In genomic region chr21:42841156-42841915, GRCh38 we compare ENCODE assay signal across 20 cellular contexts. TPM values are rescaled to one million over a fixed set of nuclear protein-coding genes. Genes with fewer than 3 reads are reported as not detected.
DNase-seq lines count a peak whose midpoint lies in the region; ATAC-seq, FAIRE-seq and TF ChIP-seq lines count a peak whose summit lies in the region.
"Had no signal": no experiment of that assay in that cellular context is flagged by ENCODE, and none has a peak within 500 bp of the region (broad histone marks: within the 10 kb centered on the region; RNA-seq: fewer than 3 reads in every experiment).

No MANE protein-coding gene starts in this region.

- no peaks in the 10 kb centered on the region for H3K27me3 Mint-ChIP-seq in T-helper 17 cell
- H3K27me3 Mint-ChIP-seq: naive thymus-derived CD8-positive, alpha-beta T cell had no signal

- no peak overlapping the region for H4K8ac ChIP-seq in H1 (ENCODE audit: extremely low read depth, insufficient read depth, low read length)

- H3K27ac ChIP-seq in BLaER1: no peak overlapping the region
- no peak overlapping the region for H3K27ac ChIP-seq in H1 (ENCODE audit: low read depth, low read length)
- H3K27ac ChIP-seq in osteoblast (ENCODE audit: low read depth, low read length): no peak overlapping the region
- H3K27ac ChIP-seq: parathyroid adenoma, transverse colon had no signal

- H4K5ac ChIP-seq in H1 (ENCODE audit: insufficient read length, low read depth, low read length): no peak overlapping the region

- CTCF ChIA-PET in H1 (lab: Charles Lee; ENCODE audit: partially characterized antibody): no interaction called here

- H2BK120ac ChIP-seq in H1 (replicated peaks; ENCODE audit: low read depth, low read length): peak overlapping the region; percentile 73

- H4K20me1 ChIP-seq in BLaER1 (peaks cover 100% of the 10 kb centered on the region), H1 (replicated peaks in 1 of 2; ENCODE audit: control insufficient read depth in 1 of 2, insufficient read depth in 2 of 2, low read length in 2 of 2) (peaks cover 21 to 27% of the 10 kb centered on the region in 2 experiments), osteoblast (ENCODE audit: insufficient read depth, low read length) (peaks cover 14% of the 10 kb centered on the region)

- peak overlapping the region; percentile 72 for H3K4ac ChIP-seq in H1 (replicated peaks; ENCODE audit: insufficient read length, low read depth, low read length)

- H3K36me3 ChIP-seq in BLaER1 (peaks cover 60% of the 10 kb centered on the region), H1 (ENCODE audit: control insufficient read depth in 2 of 4, insufficient read depth in 4 of 4, low read length in 3 of 4) (peaks cover 21 to 53% (median 43%) of the 10 kb centered on the region in 4 experiments; a peak in 7 of 8 replicates), osteoblast (ENCODE audit: insufficient read depth, low read length) (peaks cover 46% of the 10 kb centered on the region)

- H2AFZ ChIP-seq in H1 (ENCODE audit: low read length) (no peak overlapping the region), osteoblast (ENCODE audit: low read length) (no peak overlapping the region)
- H2AFZ ChIP-seq: parathyroid adenoma had no signal

- no peak overlapping the region for H4K91ac ChIP-seq in H1 (replicated peaks; ENCODE audit: insufficient read length, low read length)

- no peak for TF ChIP-seq RAD21 in H1 (IDR thresholded peaks at IDR 0.05 in 1 of 2, conservative IDR thresholded peaks at IDR 0.05 in 1 of 2; ENCODE audit: low read depth in 2 of 2, low read length in 2 of 2)

- H2BK12ac ChIP-seq in H1 (ENCODE audit: low read depth, low read length): peak overlapping the region; percentile 0; the same call in 1 of the 2 replicates

- peaks cover 19% of the 10 kb centered on the region for H3K79me1 ChIP-seq in H1 (ENCODE audit: low read depth, low read length)

- no peak for ATAC-seq in GM18511 (IDR thresholded peaks at IDR 0.05; ENCODE audit: unreplicated experiment)
- no peak for ATAC-seq in T-helper 17 cell
- ATAC-seq: HCT116; naive thymus-derived CD8-positive, alpha-beta T cell had no signal

- H3K27me3 ChIP-seq in BLaER1: no peaks in the 10 kb centered on the region
- no peaks in the 10 kb centered on the region; a peak in 1 of 7 replicates for H3K27me3 ChIP-seq in H1 (replicated peaks in 1 of 4; ENCODE audit: control insufficient read depth in 3 of 4, extremely low read depth in 1 of 4, insufficient read depth in 3 of 4, low read length in 3 of 4)
- H3K27me3 ChIP-seq in osteoblast (ENCODE audit: insufficient read depth, low read length): no peaks in the 10 kb centered on the region
- H3K27me3 ChIP-seq: transverse colon had no signal

- peak overlapping the region; percentile 81 for H3K4me2 ChIP-seq in BLaER1
- H3K4me2 ChIP-seq in H1 (ENCODE audit: insufficient read depth in 1 of 2, low read depth in 2 of 2, low read length in 2 of 2): no peak overlapping the region
- H3K4me2 ChIP-seq in osteoblast (ENCODE audit: insufficient read depth, low read length): no peak overlapping the region

- peaks cover 6% of the 10 kb centered on the region for H3K36me3 Mint-ChIP-seq in T-helper 17 cell (ENCODE audit: low read depth)

- DNase-seq in GM19238 (ENCODE audit: insufficient read length, low spot score): peak; percentile 1
- no peak for DNase-seq in H1 (ENCODE audit: low read depth in 1 of 2, low spot score in 2 of 2)
- peak; percentile 41 for DNase-seq in osteoblast (ENCODE audit: insufficient read length, low spot score, missing footprints)
- DNase-seq in dedifferentiated amniotic fluid mesenchymal stem cell (ENCODE audit: extremely low spot score): no peak
- no peak for DNase-seq in T-helper 17 cell
- DNase-seq: activated CD4-positive, alpha-beta T cell treated with anti-CD3 and anti-CD28 coated beads for 4 hours; activated naive CD4-positive, alpha-beta T cell; central memory CD4-positive, alpha-beta T cell; foreskin melanocyte; hypothalamus; naive thymus-derived CD8-positive, alpha-beta T cell; NCI-H2107; stimulated activated naive CD4-positive, alpha-beta T cell treated with Interleukin-2 at 50 U/mL for 16 hours; transverse colon had no signal

- no peak for TF ChIP-seq POLR2A in H1 (IDR thresholded peaks at IDR 0.05; ENCODE audit: control extremely low read depth in 1 of 2, low read depth in 2 of 2, low read length in 2 of 2)

- H3K4me3 ChIP-seq in BLaER1: no peak overlapping the region
- no peak overlapping the region for H3K4me3 ChIP-seq in H1 (ENCODE audit: extremely low read depth in 1 of 4, insufficient read depth in 2 of 4, low read depth in 3 of 4, low read length in 4 of 4)
- H3K4me3 ChIP-seq in osteoblast (ENCODE audit: insufficient read depth, low read length): no peak overlapping the region
- H3K4me3 ChIP-seq: transverse colon had no signal

- TF ChIP-seq CTCF in H1 (IDR thresholded peaks at IDR 0.05; ENCODE audit: control extremely low read depth in 1 of 3, insufficient read depth in 1 of 3, low read depth in 1 of 3, low read length in 3 of 3) (no peak), osteoblast (IDR thresholded peaks at IDR 0.05; ENCODE audit: extremely low read depth, low read depth, low read length) (no peak)

- H3K9me3 ChIP-seq in BLaER1: no peaks in the 10 kb centered on the region
- H3K9me3 ChIP-seq in H1 (ENCODE audit: insufficient read depth in 2 of 2, low read depth in 1 of 2, low read length in 1 of 2): no peaks in the 10 kb centered on the region
- H3K9me3 ChIP-seq in osteoblast (ENCODE audit: low read depth, low read length): no peaks in the 10 kb centered on the region
- H3K9me3 ChIP-seq in T-helper 17 cell (ENCODE audit: control insufficient read depth, low read length, poor library complexity, severe bottlenecking): no peaks in the 10 kb centered on the region
- H3K9me3 ChIP-seq: transverse colon had no signal

- H3K14ac ChIP-seq in H1 (ENCODE audit: insufficient read length): no peak overlapping the region

- H3K4me1 Mint-ChIP-seq in T-helper 17 cell: peaks cover 16% of the 10 kb centered on the region

- no peak for FAIRE-seq in H1 (lab: Jason Lieb, UNC)
- FAIRE-seq: keratinocyte, RCC 7860 had no signal

- no peak overlapping the region for H3K56ac ChIP-seq in H1 (replicated peaks; ENCODE audit: insufficient read length, low read depth, low read length)

- POLR2A ChIA-PET in H1 (lab: Charles Lee; ENCODE audit: partially characterized antibody): interaction anchor here (0.7 to 2.4 kb wide), 4 partner anchors 8 to 187 kb away, joined by 3 to 11 read pairs (median 6); no protein-coding TSS in a partner anchor

- peaks cover 0 to 28% of the 10 kb centered on the region in 2 experiments; a peak in 3 of 4 replicates for H3K79me2 ChIP-seq in H1 (ENCODE audit: control insufficient read depth in 1 of 2, insufficient read depth in 2 of 2, low read length in 2 of 2)
- H3K79me2 ChIP-seq in osteoblast (ENCODE audit: insufficient read depth, low read length): peaks cover 32% of the 10 kb centered on the region
- H3K79me2 ChIP-seq: parathyroid adenoma had no signal

- TF ChIP-seq EP300 in H1 (IDR thresholded peaks at IDR 0.05; ENCODE audit: borderline replicate concordance in 1 of 2, low read depth in 2 of 2, low read length in 2 of 2): no peak

- H3K4me3 Mint-ChIP-seq in T-helper 17 cell: no peak overlapping the region
- H3K4me3 Mint-ChIP-seq: naive thymus-derived CD8-positive, alpha-beta T cell had no signal

- no peak overlapping the region for H3K23ac ChIP-seq in H1 (ENCODE audit: insufficient read length)

- no peak overlapping the region for H2BK15ac ChIP-seq in H1 (ENCODE audit: low read length)

- WGBS in H1 (ENCODE audit: extremely low coverage in 1 of 2, insufficient coverage in 1 of 2, insufficient read length in 1 of 2, insufficient replicate concordance in 2 of 2, low coverage in 1 of 2, low lambda C conversion rate in 2 of 2, missing lambda C conversion rate in 1 of 2), 2 experiments: 91% methylated on average over 17 of the region's 21 CpGs; no CpG with 5 or more reads in 1 of the 2 experiments

- peaks cover 82% of the 10 kb centered on the region for H3K4me1 ChIP-seq in BLaER1
- no peaks in the 10 kb centered on the region; a peak in 1 of 7 replicates for H3K4me1 ChIP-seq in H1 (replicated peaks in 1 of 4; ENCODE audit: control insufficient read depth in 3 of 4, insufficient read depth in 4 of 4, low read length in 3 of 4)
- H3K4me1 ChIP-seq in osteoblast (ENCODE audit: insufficient read depth, low read length): no peaks in the 10 kb centered on the region
- H3K4me1 ChIP-seq: parathyroid adenoma, transverse colon had no signal

- peaks cover 4% of the 10 kb centered on the region; the same call in 1 of the 2 replicates for H3K23me2 ChIP-seq in H1 (ENCODE audit: low read depth, low read length)

- no peak overlapping the region; the same call in none of the 2 replicates for H2BK5ac ChIP-seq in H1 (ENCODE audit: low read depth, low read length)

- no peak overlapping the region for H2BK20ac ChIP-seq in H1 (ENCODE audit: low read length)

- H3K9ac ChIP-seq in BLaER1: no peak overlapping the region
- no peak overlapping the region; a peak in 1 of 7 replicates for H3K9ac ChIP-seq in H1 (replicated peaks in 1 of 4; ENCODE audit: extremely low read depth in 1 of 4, low read depth in 3 of 4, low read length in 3 of 4)
- H3K9ac ChIP-seq: parathyroid adenoma had no signal

- no peak overlapping the region for H3K18ac ChIP-seq in H1 (ENCODE audit: extremely low read depth, low read length)

- no peak overlapping the region for H3K27ac Mint-ChIP-seq in T-helper 17 cell
- H3K27ac Mint-ChIP-seq: naive thymus-derived CD8-positive, alpha-beta T cell had no signal

- no peak overlapping the region for H2AK5ac ChIP-seq in H1 (ENCODE audit: low read depth, low read length)

RNA-seq across cellular contexts. Expression of gene WDR4, which starts 38.0 kb away (rescaled TPM):
- 43.1 and 47.8 TPM in 2 replicates for total RNA-seq in H1 (2021; fragmentation: NEBNext Ultra II Directional; extraction: Animal tissue kit (Norgen Biotek cat#: 25700))
- polyA plus RNA-seq in H1 (2011; rRNA removed): 28.9 and 45.5 TPM in 2 replicates
- 35.0 TPM for polyA plus RNA-seq in H1 (2011; cell fraction: cytosol; rRNA removed)
- 77.6 TPM for polyA plus RNA-seq in H1 (2011; cell fraction: nucleus; rRNA removed)
- polyA plus RNA-seq in H1 (2012, experiment 1 of 2): 25.0 to 41.3 TPM (median 37.5 TPM) in 4 replicates
- 25.2 TPM for polyA plus RNA-seq in H1 (2012, experiment 2 of 2)
- polyA plus RNA-seq in H1 (2013, experiment 1 of 2): 19.7 TPM
- polyA plus RNA-seq in H1 (2013, experiment 2 of 2): 20.5 TPM
- polyA minus RNA-seq in H1 (2011; rRNA and poly(A)+ RNA removed): 47.7 and 48.4 TPM in 2 replicates
- 20.1 TPM for polyA minus RNA-seq in H1 (2011; cell fraction: cytosol; rRNA and poly(A)+ RNA removed)
- 70.6 TPM for polyA minus RNA-seq in H1 (2011; cell fraction: nucleus; rRNA and poly(A)+ RNA removed)
- total RNA-seq in osteoblast: 8.0 and 10.1 TPM in 2 replicates
- total RNA-seq in T-helper 17 cell: 10 to 100 TPM; 15.4 to 23.5 TPM

RNA-seq across cellular contexts. Expression of gene NDUFV3, which starts 51.8 kb away (rescaled TPM):
- total RNA-seq in H1 (2021; fragmentation: NEBNext Ultra II Directional; extraction: Animal tissue kit (Norgen Biotek cat#: 25700)): 44.4 and 47.1 TPM in 2 replicates
- polyA plus RNA-seq in H1 (2011; rRNA removed): 17.0 and 18.2 TPM in 2 replicates
- polyA plus RNA-seq in H1 (2011; cell fraction: cytosol; rRNA removed): 23.3 TPM
- 23.3 TPM for polyA plus RNA-seq in H1 (2011; cell fraction: nucleus; rRNA removed)
- polyA plus RNA-seq in H1 (2012, experiment 1 of 2): 27.5 to 34.5 TPM (median 31.8 TPM) in 4 replicates
- polyA plus RNA-seq in H1 (2012, experiment 2 of 2): 22.5 TPM
- polyA plus RNA-seq in H1 (2013, experiment 1 of 2): 40.8 TPM
- polyA plus RNA-seq in H1 (2013, experiment 2 of 2): 37.8 TPM
- 12.9 and 14.9 TPM in 2 replicates for polyA minus RNA-seq in H1 (2011; rRNA and poly(A)+ RNA removed)
- 19.4 TPM for polyA minus RNA-seq in H1 (2011; cell fraction: cytosol; rRNA and poly(A)+ RNA removed)
- polyA minus RNA-seq in H1 (2011; cell fraction: nucleus; rRNA and poly(A)+ RNA removed): 12.8 TPM
- total RNA-seq in osteoblast: 65.1 and 66.2 TPM in 2 replicates
- total RNA-seq in T-helper 17 cell: 10 to 100 TPM; 17.8 to 18.0 TPM

Comparison
In these comparisons a context has a peak if more than half of its experiments do, and no peak if none do; other contexts are left out.
1. DNase-seq: peak in GM19238 (single experiment) and osteoblast (single experiment); none in H1 (0 of 2), dedifferentiated amniotic fluid mesenchymal stem cell (single experiment) and T-helper 17 cell (0 of 3).